Comparison of ENCODE assay signal across 8 cellular contexts in the genomic region with DNA sequence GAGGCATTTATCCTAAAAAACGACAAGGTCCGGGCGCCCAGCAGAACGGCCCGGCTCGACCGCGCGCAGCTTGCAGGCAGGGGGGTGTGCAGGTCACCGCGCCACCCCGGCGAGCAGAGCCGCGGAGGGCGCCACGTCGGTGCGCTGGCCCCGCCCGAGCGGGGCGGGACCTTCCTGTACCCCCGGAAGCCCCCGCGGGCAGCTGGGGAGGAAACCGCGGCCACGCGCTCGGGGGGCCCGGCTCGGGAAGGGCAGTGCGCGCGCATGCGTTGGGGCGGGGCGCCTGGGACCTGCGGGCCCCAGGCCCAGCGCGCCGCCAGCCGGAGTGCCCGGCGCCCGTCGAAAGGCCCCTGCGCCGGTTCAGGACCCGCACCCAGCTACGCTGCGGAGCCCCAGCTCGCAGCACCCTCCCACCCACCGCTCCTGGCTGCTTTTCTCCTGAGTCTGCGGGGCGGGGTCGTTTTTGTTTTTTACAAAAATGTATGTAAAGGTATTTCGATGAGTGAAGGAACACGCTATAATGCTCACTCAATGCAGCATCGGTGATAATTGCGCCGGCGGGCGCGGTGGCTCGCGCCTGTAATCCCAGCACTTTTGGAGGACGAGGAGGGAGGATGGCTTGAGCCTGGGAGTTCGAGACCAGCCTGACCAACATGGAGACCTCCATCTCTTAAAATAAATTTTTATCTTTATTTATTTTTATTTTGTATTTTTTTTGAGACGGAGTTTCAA. TPM values are rescaled to one million over a fixed set of nuclear protein-coding genes. Genes with fewer than 3 reads are reported as not detected.
DNase-seq lines count a peak whose midpoint lies in the region; ATAC-seq and TF ChIP-seq lines count a peak whose summit lies in the region.

No MANE protein-coding gene starts in this region.

- no peak for TF ChIP-seq CTCF in body of pancreas (IDR thresholded peaks at IDR 0.05)

- WGBS in body of pancreas, 2 donors = 4 to 9% methylated on average over 15 to 70 of the region's 71 CpGs

- H3K9me3 ChIP-seq in body of pancreas = no peaks in the 10 kb centered on the region

- TF ChIP-seq POLR2A in body of pancreas (IDR thresholded peaks at IDR 0.05) = peak in 2 of 3 donors; percentile 35 to 44

- DNase-seq in T-helper 2 cell (peak; percentile 67 to 93 (median 80)), body of pancreas (peak; percentile 60 to 82 (median 70)), islet precursor cell (peak; percentile 85), cerebellar nuclear complex (lab: John Stamatoyannopoulos, UW) (no peak), NCI-H1436 (lab: John Stamatoyannopoulos, UW) (no peak)
- DNase-seq in stimulated activated CD4-positive, alpha-beta T cell treated with anti-CD3 and anti-CD28 coated beads, Interleukin-1b, Interleukin-23, amount 100 ng/mL, for 4 hours (ENCODE audit: low read depth in 2 of 2) = peak; percentile 71 to 87

- peak overlapping the region; percentile 68; the same call in 1 of the 2 replicates for H3K4me3 ChIP-seq in GM08714 (ENCODE audit: low read length)
- peak overlapping the region in 1 of 2 donors; percentile 56 for H3K4me3 ChIP-seq in body of pancreas

- H3K4me1 ChIP-seq in body of pancreas = peaks cover 3% of the 10 kb centered on the region

- peak overlapping the region in 3 of 4 donors; percentile 70 to 78 (median 71) for H3K27ac ChIP-seq in body of pancreas

- H3K27me3 ChIP-seq in body of pancreas = no peaks in the 10 kb centered on the region

- intact Hi-C loops in body of pancreas (cut with DNase I) = no loop called here

- no peaks in the 10 kb centered on the region for H3K36me3 ChIP-seq in body of pancreas (replicated peaks in 1 of 2; ENCODE audit: insufficient read depth in 1 of 2, low read depth in 2 of 2)

- ATAC-seq in HG02678 (IDR thresholded peaks at IDR 0.05; ENCODE audit: unreplicated experiment) (peak; percentile 83), body of pancreas (peak; percentile 85)

RNA-seq across cellular contexts. Expression of a gene that starts 47.7 kb away (rescaled TPM):
- total RNA-seq in body of pancreas = 10 to 100 TPM in 1 of 2 donors, 1 to 10 TPM in 1; 2.9 to 92.0 TPM

Comparison
In these comparisons a context has a peak if more than half of its experiments do, and no peak if none do; other contexts are left out.
1. DNase-seq: peak in T-helper 2 cell (5 of 5), body of pancreas (4 of 4), islet precursor cell (single experiment) and stimulated activated CD4-positive, alpha-beta T cell treated with anti-CD3 and anti-CD28 coated beads, Interleukin-1b, Interleukin-23, amount 100 ng/mL, for 4 hours (2 of 2); none in cerebellar nuclear complex (0 of 2) and NCI-H1436 (single experiment).